ENCODE assay signal across 10 cellular contexts in the genomic region with DNA sequence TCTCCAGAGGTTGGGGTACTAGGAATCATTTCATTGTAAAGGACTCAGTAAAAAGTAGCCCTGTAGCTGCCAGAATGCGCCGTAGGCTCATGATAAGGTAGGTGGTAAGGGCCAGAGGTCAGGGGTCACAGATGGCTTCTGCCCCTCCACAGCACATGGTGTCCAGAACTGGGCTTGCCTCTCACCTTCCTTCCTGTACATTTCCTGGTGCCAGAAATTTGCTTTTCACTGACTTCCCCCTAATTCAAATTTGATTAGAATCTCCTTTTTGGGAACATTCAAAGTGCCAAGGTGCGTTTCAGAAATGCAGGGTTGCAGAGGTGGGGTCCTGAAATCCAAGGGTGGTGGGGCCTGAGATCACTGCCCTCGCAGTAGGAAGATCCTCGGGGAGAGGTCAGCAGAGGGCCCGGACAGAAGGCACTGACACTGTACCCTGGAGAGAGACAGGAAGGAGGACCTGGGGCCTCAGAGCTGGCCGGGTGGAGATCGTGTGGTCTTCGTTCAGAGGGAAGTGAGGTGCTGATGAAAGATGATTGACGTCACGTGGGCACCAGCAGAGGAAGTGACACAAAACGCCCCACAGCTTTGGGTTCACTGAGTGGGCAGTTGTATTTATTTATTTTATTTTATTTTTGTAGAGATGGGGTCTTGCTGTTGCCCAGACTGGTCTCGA. TPM values are rescaled to one million over a fixed set of nuclear protein-coding genes. Genes with fewer than 3 reads are reported as not detected.
DNase-seq lines count a peak whose midpoint lies in the region; ATAC-seq and TF ChIP-seq lines count a peak whose summit lies in the region.
"Had no signal": no experiment of that assay in that cellular context is flagged by ENCODE, and none has a peak within 500 bp of the region (broad histone marks: within the 10 kb centered on the region; RNA-seq: fewer than 3 reads in every experiment).

No MANE protein-coding gene starts in this region.

- H3K27me3 Mint-ChIP-seq in activated naive CD8-positive, alpha-beta T cell treated with anti-CD3 and anti-CD28 coated beads for 36 hours = no peaks in the 10 kb centered on the region

- 69 to 74% methylated on average over 13 of the region's 13 CpGs for WGBS in tibial nerve, 2 donors

- no peak for ATAC-seq in HG03196 (IDR thresholded peaks at IDR 0.05; ENCODE audit: unreplicated experiment)
- no peak for ATAC-seq in HG02798 (IDR thresholded peaks at IDR 0.05; ENCODE audit: poor library complexity, unreplicated experiment)

- no peak overlapping the region for H3K4me3 ChIP-seq in tibial nerve

- TF ChIP-seq POLR2A in tibial nerve (IDR thresholded peaks at IDR 0.05) = peak in 1 of 2 donors; percentile 29

- no peaks in the 10 kb centered on the region for H3K9me3 Mint-ChIP-seq in activated naive CD8-positive, alpha-beta T cell treated with anti-CD3 and anti-CD28 coated beads for 36 hours

- H3K27ac Mint-ChIP-seq in activated naive CD8-positive, alpha-beta T cell treated with anti-CD3 and anti-CD28 coated beads for 36 hours = peak overlapping the region; percentile 94

- peak; percentile 85 for DNase-seq in SIG-M5 treated with dmso at 0.1 percent for 504 hours (lab: John Stamatoyannopoulos, UW; ENCODE audit: unreplicated experiment)
- DNase-seq in SIG-M5 (lab: John Stamatoyannopoulos, UW) = no peak
- DNase-seq in activated naive CD8-positive, alpha-beta T cell treated with anti-CD3 and anti-CD28 coated beads for 36 hours = peak; percentile 53
- peak; percentile 72 for DNase-seq in medulla oblongata (ENCODE audit: extremely low spot score)
- peak; percentile 25 to 47 for DNase-seq in tibial nerve (ENCODE audit: low spot score in 2 of 2)
- no peak for DNase-seq in NCI-H1436 treated with DMSO at 0.1 percent for 48 hours (lab: John Stamatoyannopoulos, UW)
- DNase-seq: 8988T; activated CD4-positive, alpha-beta T cell treated with anti-CD3 and anti-CD28 coated beads, Interleukin-2, amount 50 U/mL, for 1 hour had no signal

- H3K4me3 Mint-ChIP-seq in activated naive CD8-positive, alpha-beta T cell treated with anti-CD3 and anti-CD28 coated beads for 36 hours = peak overlapping the region; percentile 68

- no peak for TF ChIP-seq EP300 in tibial nerve (IDR thresholded peaks at IDR 0.05)

- peaks cover 26% of the 10 kb centered on the region for H3K4me1 Mint-ChIP-seq in activated naive CD8-positive, alpha-beta T cell treated with anti-CD3 and anti-CD28 coated beads for 36 hours

- peak overlapping the region in 2 of 4 donors; percentile 72 to 87 for H3K27ac ChIP-seq in tibial nerve

- TF ChIP-seq CTCF in tibial nerve (IDR thresholded peaks at IDR 0.05) = peak in 1 of 5 experiments; percentile 12

- peaks cover 3% of the 10 kb centered on the region for H3K36me3 Mint-ChIP-seq in activated naive CD8-positive, alpha-beta T cell treated with anti-CD3 and anti-CD28 coated beads for 36 hours

- no peaks in the 10 kb centered on the region for H3K9me3 ChIP-seq in tibial nerve

- no peaks in the 10 kb centered on the region for H3K36me3 ChIP-seq in tibial nerve

- peaks cover 0 to 39% (median 9%) of the 10 kb centered on the region in 4 donors for H3K4me1 ChIP-seq in tibial nerve

- no peaks in the 10 kb centered on the region for H3K27me3 ChIP-seq in tibial nerve

RNA-seq across cellular contexts. Expression of a gene that starts 25.5 kb away (rescaled TPM):
- 1 to 10 TPM; 4.7 to 5.9 TPM for total RNA-seq in activated naive CD8-positive, alpha-beta T cell treated with anti-CD3 and anti-CD28 coated beads for 36 hours
- total RNA-seq in tibial nerve = 100 to 1,000 TPM; 112 to 162 (median 147) TPM

Comparison
In these comparisons a context has a peak if more than half of its experiments do, and no peak if none do; other contexts are left out.
1. DNase-seq: peak in SIG-M5 treated with dmso at 0.1 percent for 504 hours (single experiment), activated naive CD8-positive, alpha-beta T cell treated with anti-CD3 and anti-CD28 coated beads for 36 hours (single experiment), medulla oblongata (single experiment) and tibial nerve (2 of 2); none in SIG-M5 (single experiment) and NCI-H1436 treated with DMSO at 0.1 percent for 48 hours (single experiment).
2. RNA of a gene that starts 25.5 kb away (total RNA-seq): 112 to 162 TPM in tibial nerve; 4.7 to 5.9 TPM in activated naive CD8-positive, alpha-beta T cell treated with anti-CD3 and anti-CD28 coated beads for 36 hours; every median in the first group is over 10 times any median in the second.